Comparison of ENCODE assay signal across 9 cellular contexts in the genomic region with DNA sequence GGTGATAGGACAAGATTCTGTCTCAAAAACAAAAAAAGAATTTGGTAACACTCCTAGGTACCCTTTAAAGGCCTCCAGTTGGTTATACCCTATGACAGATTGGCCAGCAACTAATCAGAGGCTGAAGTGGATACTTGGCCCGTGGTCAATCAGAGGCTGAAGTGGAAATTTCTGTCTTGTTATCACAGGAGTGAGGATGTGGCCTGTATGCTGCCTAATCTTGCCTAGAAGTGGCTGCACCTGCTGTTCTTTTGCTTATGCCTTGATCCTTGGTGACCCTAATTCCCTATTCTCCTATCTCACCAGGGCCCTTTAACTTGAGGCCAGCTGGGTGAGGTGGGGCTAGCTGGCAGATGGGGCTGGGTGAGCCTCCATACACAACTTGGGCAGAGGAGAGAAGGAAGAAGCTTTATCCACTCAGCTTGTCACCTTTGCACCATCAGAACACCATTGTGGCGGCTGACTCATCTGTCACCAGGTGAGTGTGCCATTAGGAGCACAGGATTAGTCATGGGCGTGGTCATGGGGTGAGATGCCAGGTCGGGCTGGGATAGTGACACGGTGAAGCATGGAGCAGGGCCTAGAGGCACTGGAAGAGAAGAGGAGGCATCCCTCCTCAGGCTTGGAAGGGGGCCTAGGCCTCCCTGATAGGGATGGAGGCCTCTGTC. TPM values are rescaled to one million over a fixed set of nuclear protein-coding genes. Genes with fewer than 3 reads are reported as not detected.
DNase-seq lines count a peak whose midpoint lies in the region; ATAC-seq and TF ChIP-seq lines count a peak whose summit lies in the region.
"Had no signal": no experiment of that assay in that cellular context is flagged by ENCODE, and none has a peak within 500 bp of the region (broad histone marks: within the 10 kb centered on the region; RNA-seq: fewer than 3 reads in every experiment).

No MANE protein-coding gene starts in this region.

- H3K4me3 ChIP-seq in lower lobe of right lung: no peak overlapping the region

- H3K27me3 Mint-ChIP-seq in activated CD4-positive, alpha-beta T cell treated with anti-CD3 and anti-CD28 coated beads, Interleukin-2, amount 10 ng/mL, durations not matched to agents 7 days and 5 days: no peaks in the 10 kb centered on the region
- H3K27me3 Mint-ChIP-seq in activated CD8-positive, alpha-beta T cell treated with anti-CD3 and anti-CD28 coated beads for 36 hours: no peaks in the 10 kb centered on the region

- CTCF ChIA-PET in activated CD4-positive, alpha-beta T cell treated with anti-CD3 and anti-CD28 coated beads, Interleukin-2, amount 10 ng/mL, durations not matched to agents 7 days and 5 days (lab: Charles Lee): interaction anchor here (0.6 to 5.4 kb wide), 4 partner anchors 15 to 380 kb away, joined by 3 to 35 read pairs (median 4); no protein-coding TSS in a partner anchor
- CTCF ChIA-PET in activated CD8-positive, alpha-beta T cell treated with anti-CD3 and anti-CD28 coated beads for 36 hours (lab: Charles Lee): interaction anchor here (0.6 to 1.3 kb wide), 3 partner anchors 11 to 289 kb away, joined by 3 to 4 read pairs (median 3); no protein-coding TSS in a partner anchor

- no peak overlapping the region for H3K27ac ChIP-seq in lower lobe of right lung

- peak; percentile 40 for ATAC-seq in activated CD8-positive, alpha-beta T cell treated with anti-CD3 and anti-CD28 coated beads for 36 hours
- peak; percentile 72 for ATAC-seq in stimulated activated effector memory CD8-positive, alpha-beta T cell treated with anti-CD3 and anti-CD28 coated beads, Interleukin-12 subunit alpha, Interleukin-12 subunit beta, amount 100 ng/mL, for 72 hours
- ATAC-seq in HG03045 (IDR thresholded peaks at IDR 0.05; ENCODE audit: unreplicated experiment) (no peak), lower lobe of right lung (no peak), HG02763 (IDR thresholded peaks at IDR 0.05; ENCODE audit: unreplicated experiment) (no peak)

- peaks cover 39% of the 10 kb centered on the region for H3K4me1 Mint-ChIP-seq in activated CD4-positive, alpha-beta T cell treated with anti-CD3 and anti-CD28 coated beads, Interleukin-2, amount 10 ng/mL, durations not matched to agents 7 days and 5 days
- peaks cover 14% of the 10 kb centered on the region for H3K4me1 Mint-ChIP-seq in activated CD8-positive, alpha-beta T cell treated with anti-CD3 and anti-CD28 coated beads for 36 hours (ENCODE audit: low read depth)
- peaks cover 30% of the 10 kb centered on the region for H3K4me1 Mint-ChIP-seq in stimulated activated effector memory CD8-positive, alpha-beta T cell treated with anti-CD3 and anti-CD28 coated beads, Interleukin-12 subunit alpha, Interleukin-12 subunit beta, amount 100 ng/mL, for 72 hours
- H3K4me1 Mint-ChIP-seq: nephron had no signal

- peak; percentile 18 to 37 for DNase-seq in activated CD4-positive, alpha-beta T cell treated with anti-CD3 and anti-CD28 coated beads for 24 hours (ENCODE audit: low read depth in 2 of 2)
- DNase-seq in activated CD4-positive, alpha-beta T cell treated with anti-CD3 and anti-CD28 coated beads, Interleukin-2, amount 10 ng/mL, durations not matched to agents 7 days and 5 days: no peak
- DNase-seq in activated CD8-positive, alpha-beta T cell treated with anti-CD3 and anti-CD28 coated beads for 36 hours: peak; percentile 77
- DNase-seq in islet precursor cell (peak; percentile 54), lower lobe of right lung (no peak)
- DNase-seq in stimulated activated effector memory CD8-positive, alpha-beta T cell treated with anti-CD3 and anti-CD28 coated beads, Interleukin-12 subunit alpha, Interleukin-12 subunit beta, amount 100 ng/mL, for 72 hours (ENCODE audit: low spot score in 2 of 2): peak in 1 of 2 donors; percentile 62

- POLR2A ChIA-PET in activated CD4-positive, alpha-beta T cell treated with anti-CD3 and anti-CD28 coated beads, Interleukin-2, amount 10 ng/mL, durations not matched to agents 7 days and 5 days (lab: Charles Lee): no interaction called here
- POLR2A ChIA-PET in activated CD8-positive, alpha-beta T cell treated with anti-CD3 and anti-CD28 coated beads for 36 hours (lab: Charles Lee): interaction anchor here (1.1 to 1.4 kb wide), 3 partner anchors 11 to 414 kb away, joined by 3 to 4 read pairs (median 4); no protein-coding TSS in a partner anchor

- H3K36me3 ChIP-seq in lower lobe of right lung: no peaks in the 10 kb centered on the region

- H3K36me3 Mint-ChIP-seq in activated CD4-positive, alpha-beta T cell treated with anti-CD3 and anti-CD28 coated beads, Interleukin-2, amount 10 ng/mL, durations not matched to agents 7 days and 5 days (ENCODE audit: low read depth): no peaks in the 10 kb centered on the region
- H3K36me3 Mint-ChIP-seq in activated CD8-positive, alpha-beta T cell treated with anti-CD3 and anti-CD28 coated beads for 36 hours (ENCODE audit: low read depth): no peaks in the 10 kb centered on the region
- no peaks in the 10 kb centered on the region for H3K36me3 Mint-ChIP-seq in stimulated activated effector memory CD8-positive, alpha-beta T cell treated with anti-CD3 and anti-CD28 coated beads, Interleukin-12 subunit alpha, Interleukin-12 subunit beta, amount 100 ng/mL, for 72 hours

- intact Hi-C loops in activated CD8-positive, alpha-beta T cell treated with anti-CD3 and anti-CD28 coated beads for 36 hours (cut with micrococcal nuclease): no loop called here
- intact Hi-C loops in lower lobe of right lung (cut with DNase I): no loop called here

- H3K9me3 ChIP-seq in lower lobe of right lung: no peaks in the 10 kb centered on the region

- no peak for TF ChIP-seq CTCF in activated CD8-positive, alpha-beta T cell treated with anti-CD3 and anti-CD28 coated beads for 36 hours (IDR thresholded peaks at IDR 0.05)
- TF ChIP-seq CTCF in lower lobe of right lung (IDR thresholded peaks at IDR 0.05): no peak

- no peak overlapping the region for H3K4me3 Mint-ChIP-seq in activated CD4-positive, alpha-beta T cell treated with anti-CD3 and anti-CD28 coated beads, Interleukin-2, amount 10 ng/mL, durations not matched to agents 7 days and 5 days
- H3K4me3 Mint-ChIP-seq in activated CD8-positive, alpha-beta T cell treated with anti-CD3 and anti-CD28 coated beads for 36 hours: no peak overlapping the region
- no peak overlapping the region for H3K4me3 Mint-ChIP-seq in stimulated activated effector memory CD8-positive, alpha-beta T cell treated with anti-CD3 and anti-CD28 coated beads, Interleukin-12 subunit alpha, Interleukin-12 subunit beta, amount 100 ng/mL, for 72 hours
- H3K4me3 Mint-ChIP-seq: nephron had no signal

- H3K27ac Mint-ChIP-seq in activated CD4-positive, alpha-beta T cell treated with anti-CD3 and anti-CD28 coated beads, Interleukin-2, amount 10 ng/mL, durations not matched to agents 7 days and 5 days: no peak overlapping the region
- no peak overlapping the region for H3K27ac Mint-ChIP-seq in activated CD8-positive, alpha-beta T cell treated with anti-CD3 and anti-CD28 coated beads for 36 hours
- H3K27ac Mint-ChIP-seq in stimulated activated effector memory CD8-positive, alpha-beta T cell treated with anti-CD3 and anti-CD28 coated beads, Interleukin-12 subunit alpha, Interleukin-12 subunit beta, amount 100 ng/mL, for 72 hours: no peak overlapping the region
- H3K27ac Mint-ChIP-seq: nephron had no signal

- H3K4me1 ChIP-seq in lower lobe of right lung: peaks cover 6% of the 10 kb centered on the region

- no peaks in the 10 kb centered on the region for H3K9me3 Mint-ChIP-seq in activated CD4-positive, alpha-beta T cell treated with anti-CD3 and anti-CD28 coated beads, Interleukin-2, amount 10 ng/mL, durations not matched to agents 7 days and 5 days
- H3K9me3 Mint-ChIP-seq in activated CD8-positive, alpha-beta T cell treated with anti-CD3 and anti-CD28 coated beads for 36 hours: no peaks in the 10 kb centered on the region
- H3K9me3 Mint-ChIP-seq in stimulated activated effector memory CD8-positive, alpha-beta T cell treated with anti-CD3 and anti-CD28 coated beads, Interleukin-12 subunit alpha, Interleukin-12 subunit beta, amount 100 ng/mL, for 72 hours: no peaks in the 10 kb centered on the region
- H3K9me3 Mint-ChIP-seq: nephron had no signal

- no peaks in the 10 kb centered on the region for H3K27me3 ChIP-seq in lower lobe of right lung (ENCODE audit: low read depth)

RNA-seq across cellular contexts. Expression of gene SAR1B, which starts 41.5 kb away (rescaled TPM):
- 10 to 100 TPM; 52.3 to 54.7 TPM for total RNA-seq in activated CD4-positive, alpha-beta T cell treated with anti-CD3 and anti-CD28 coated beads, Interleukin-2, amount 10 ng/mL, durations not matched to agents 7 days and 5 days
- total RNA-seq in activated CD8-positive, alpha-beta T cell treated with anti-CD3 and anti-CD28 coated beads for 36 hours: 10 to 100 TPM; 49.7 to 55.4 TPM
- total RNA-seq in lower lobe of right lung: 60.0 TPM

RNA-seq across cellular contexts. Expression of gene SEC24A, which starts 57.5 kb away (rescaled TPM):
- total RNA-seq in activated CD4-positive, alpha-beta T cell treated with anti-CD3 and anti-CD28 coated beads, Interleukin-2, amount 10 ng/mL, durations not matched to agents 7 days and 5 days: 10 to 100 TPM; 22.2 to 24.9 TPM
- 10 to 100 TPM; 29.3 to 30.5 TPM for total RNA-seq in activated CD8-positive, alpha-beta T cell treated with anti-CD3 and anti-CD28 coated beads for 36 hours
- total RNA-seq in lower lobe of right lung: 22.0 TPM

Comparison
In these comparisons a context has a peak if more than half of its experiments do, and no peak if none do; other contexts are left out.
1. DNase-seq: peak in activated CD4-positive, alpha-beta T cell treated with anti-CD3 and anti-CD28 coated beads for 24 hours (2 of 2), activated CD8-positive, alpha-beta T cell treated with anti-CD3 and anti-CD28 coated beads for 36 hours (single experiment) and islet precursor cell (single experiment); none in activated CD4-positive, alpha-beta T cell treated with anti-CD3 and anti-CD28 coated beads, Interleukin-2, amount 10 ng/mL, durations not matched to agents 7 days and 5 days (single experiment) and lower lobe of right lung (single experiment).
2. ATAC-seq: peak in activated CD8-positive, alpha-beta T cell treated with anti-CD3 and anti-CD28 coated beads for 36 hours (single experiment) and stimulated activated effector memory CD8-positive, alpha-beta T cell treated with anti-CD3 and anti-CD28 coated beads, Interleukin-12 subunit alpha, Interleukin-12 subunit beta, amount 100 ng/mL, for 72 hours (single experiment); none in HG03045 (single experiment), lower lobe of right lung (0 of 2) and HG02763 (single experiment).